ENCODE assay signal across 8 cellular contexts in the genomic region with DNA sequence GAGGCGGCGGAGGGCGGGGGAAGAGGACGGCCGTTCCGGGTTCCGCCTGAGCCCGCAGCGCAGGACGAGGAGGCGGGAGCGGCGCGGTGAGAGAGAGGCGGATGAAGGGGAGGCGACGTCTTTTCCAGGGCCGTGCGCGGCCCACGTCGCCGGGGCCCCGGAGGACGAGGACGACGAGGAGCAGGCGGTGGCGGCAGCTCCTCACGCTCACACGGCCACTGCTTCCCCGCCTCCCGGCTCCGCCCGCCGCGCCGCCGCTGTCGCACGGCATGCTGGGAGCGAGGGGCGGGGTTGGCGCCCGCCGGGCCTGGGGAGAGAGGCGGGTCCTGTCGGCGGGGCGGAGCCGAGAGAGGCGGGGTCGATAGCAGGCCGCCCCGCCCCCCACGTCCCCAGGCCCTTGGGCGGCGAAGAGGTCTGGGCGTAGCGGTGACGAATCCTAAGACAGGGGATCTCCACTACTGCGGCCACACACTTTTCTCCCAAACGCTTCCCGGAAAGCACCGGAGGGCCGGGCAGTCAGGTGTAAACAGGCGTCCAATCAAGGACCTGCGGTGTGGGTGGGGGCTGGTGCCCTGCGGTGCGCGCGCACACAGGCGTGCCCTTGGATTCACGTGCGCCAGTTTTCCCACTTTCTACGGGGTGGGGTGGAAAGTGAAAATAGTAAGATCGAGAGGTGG. TPM values are rescaled to one million over a fixed set of nuclear protein-coding genes. Genes with fewer than 3 reads are reported as not detected.
DNase-seq lines count a peak whose midpoint lies in the region; ATAC-seq, FAIRE-seq and TF ChIP-seq lines count a peak whose summit lies in the region.
"Not testable (repeated sequence)": the region's sequence is repeated elsewhere in the genome, so short reads cannot be mapped to it uniquely, and the experiment has no call there.

A gene (minus strand): TSS at position 220 of the 677 bp plus-strand sequence. CDS start 367 bp downstream, outside the sequence.

- peak; percentile 91 for FAIRE-seq in H54 (lab: Jason Lieb, UNC)

- H3K36me3 Mint-ChIP-seq in activated T-helper 2 cell treated with anti-CD3 and anti-CD28 coated beads, Interferon-gamma antibody, Interleukin-2, Interleukin-4, amounts not matched to agents 10 μg/mL and 5 μg/mL and 100 μg/mL, durations not matched to agents 14 hours and 24 hours and 36 hours (ENCODE audit: low read depth) = peaks cover 15% of the 10 kb centered on the region
- H3K36me3 Mint-ChIP-seq in naive thymus-derived CD8-positive, alpha-beta T cell = not testable (repeated sequence)
- peaks cover 4 to 13% of the 10 kb centered on the region in 2 donors for H3K36me3 Mint-ChIP-seq in stimulated activated naive B cell treated with anti-CD40 and anti-IgM and Interleukin-4, amounts not matched to agents 10 μg/mL and 1 μg/mL and 100 μg/mL, for 72 hours

- not testable (repeated sequence) for H3K9me3 Mint-ChIP-seq in activated T-helper 2 cell treated with anti-CD3 and anti-CD28 coated beads, Interferon-gamma antibody, Interleukin-2, Interleukin-4, amounts not matched to agents 10 μg/mL and 5 μg/mL and 100 μg/mL, durations not matched to agents 14 hours and 24 hours and 36 hours; naive thymus-derived CD8-positive, alpha-beta T cell; stimulated activated naive B cell treated with anti-CD40 and anti-IgM and Interleukin-4, amounts not matched to agents 10 μg/mL and 1 μg/mL and 100 μg/mL, for 72 hours

- peaks cover 17% of the 10 kb centered on the region for H3K4me1 Mint-ChIP-seq in activated T-helper 2 cell treated with anti-CD3 and anti-CD28 coated beads, Interferon-gamma antibody, Interleukin-2, Interleukin-4, amounts not matched to agents 10 μg/mL and 5 μg/mL and 100 μg/mL, durations not matched to agents 14 hours and 24 hours and 36 hours (ENCODE audit: low read depth)
- H3K4me1 Mint-ChIP-seq in naive thymus-derived CD8-positive, alpha-beta T cell = peaks cover 11 to 44% (median 36%) of the 10 kb centered on the region in 4 donors
- H3K4me1 Mint-ChIP-seq in stimulated activated naive B cell treated with anti-CD40 and anti-IgM and Interleukin-4, amounts not matched to agents 10 μg/mL and 1 μg/mL and 100 μg/mL, for 72 hours = peaks cover 11 to 31% of the 10 kb centered on the region in 2 donors

- ATAC-seq in naive thymus-derived CD8-positive, alpha-beta T cell = peak; percentile 76 to 83
- peak; percentile 89 for ATAC-seq in stimulated activated naive B cell treated with anti-CD40 and anti-IgM and Interleukin-4, amounts not matched to agents 10 μg/mL and 1 μg/mL and 100 μg/mL, for 72 hours (replicated peaks)

- not testable (repeated sequence) for H3K27me3 Mint-ChIP-seq in activated T-helper 2 cell treated with anti-CD3 and anti-CD28 coated beads, Interferon-gamma antibody, Interleukin-2, Interleukin-4, amounts not matched to agents 10 μg/mL and 5 μg/mL and 100 μg/mL, durations not matched to agents 14 hours and 24 hours and 36 hours (ENCODE audit: low read depth); naive thymus-derived CD8-positive, alpha-beta T cell; stimulated activated naive B cell treated with anti-CD40 and anti-IgM and Interleukin-4, amounts not matched to agents 10 μg/mL and 1 μg/mL and 100 μg/mL, for 72 hours

- H3K27ac Mint-ChIP-seq in activated T-helper 2 cell treated with anti-CD3 and anti-CD28 coated beads, Interferon-gamma antibody, Interleukin-2, Interleukin-4, amounts not matched to agents 10 μg/mL and 5 μg/mL and 100 μg/mL, durations not matched to agents 14 hours and 24 hours and 36 hours = peak within 1 kb of the TSS; percentile 97
- H3K27ac Mint-ChIP-seq in naive thymus-derived CD8-positive, alpha-beta T cell = peak within 1 kb of the TSS; percentile 84 to 98 (median 94)
- H3K27ac Mint-ChIP-seq in stimulated activated naive B cell treated with anti-CD40 and anti-IgM and Interleukin-4, amounts not matched to agents 10 μg/mL and 1 μg/mL and 100 μg/mL, for 72 hours = peak within 1 kb of the TSS; percentile 88

- H3K4me3 Mint-ChIP-seq in activated T-helper 2 cell treated with anti-CD3 and anti-CD28 coated beads, Interferon-gamma antibody, Interleukin-2, Interleukin-4, amounts not matched to agents 10 μg/mL and 5 μg/mL and 100 μg/mL, durations not matched to agents 14 hours and 24 hours and 36 hours (ENCODE audit: low read depth) = peak within 1 kb of the TSS; percentile 96
- H3K4me3 Mint-ChIP-seq in naive thymus-derived CD8-positive, alpha-beta T cell = peak within 1 kb of the TSS; percentile 87 to 99 (median 96)
- H3K4me3 Mint-ChIP-seq in stimulated activated naive B cell treated with anti-CD40 and anti-IgM and Interleukin-4, amounts not matched to agents 10 μg/mL and 1 μg/mL and 100 μg/mL, for 72 hours = peak within 1 kb of the TSS; percentile 85 to 86

- DNase-seq in ELF-1 (ENCODE audit: low read depth, low spot score) (peak; percentile 100), H54 (ENCODE audit: insufficient read length, low spot score) (peak; percentile 62), LoVo (ENCODE audit: low spot score) (peak; percentile 97), RWPE1 (ENCODE audit: low spot score) (peak; percentile 92), fibroblast of mammary gland (ENCODE audit: low read depth) (peak; percentile 91)
- DNase-seq in activated T-helper 2 cell treated with anti-CD3 and anti-CD28 coated beads, Interferon-gamma antibody, Interleukin-2, Interleukin-4, amounts not matched to agents 10 μg/mL and 5 μg/mL and 100 μg/mL, durations not matched to agents 14 hours and 24 hours and 36 hours (ENCODE audit: low spot score) = peak; percentile 90
- peak; percentile 83 to 96 (median 92) for DNase-seq in naive thymus-derived CD8-positive, alpha-beta T cell
- DNase-seq in stimulated activated naive B cell treated with anti-CD40 and anti-IgM and Interleukin-4, amounts not matched to agents 10 μg/mL and 1 μg/mL and 100 μg/mL, for 72 hours = peak; percentile 97

- peak; percentile 67 for TF ChIP-seq POLR2A in H54 (IDR thresholded peaks at IDR 0.05; ENCODE audit: low read depth, low read length)

- CTCF ChIA-PET in RWPE1 (lab: Yijun Ruan, JAX) = not testable (repeated sequence)

- intact Hi-C loops in activated T-helper 2 cell treated with anti-CD3 and anti-CD28 coated beads, Interferon-gamma antibody, Interleukin-2, Interleukin-4, amounts not matched to agents 10 μg/mL and 5 μg/mL and 100 μg/mL, durations not matched to agents 14 hours and 24 hours and 36 hours (cut with micrococcal nuclease) = loop anchor here (1.0 to 10.0 kb wide), 3 partner anchors 125 to 188 kb away; a partner anchor contains a TSS

- TF ChIP-seq CTCF in RWPE1 (conservative IDR thresholded peaks at IDR 0.05; ENCODE audit: low read depth); fibroblast of mammary gland (conservative IDR thresholded peaks at IDR 0.05; ENCODE audit: control insufficient read depth, insufficient read depth, low read depth, low read length): not testable (repeated sequence)

- H3K27ac ChIP-seq in RWPE1 = peak within 1 kb of the TSS; percentile 97

- H3K4me3 ChIP-seq in fibroblast of mammary gland (ENCODE audit: control insufficient read depth, low read depth, low read length) = peak within 1 kb of the TSS; percentile 69

- POLR2A ChIA-PET in RWPE1 (lab: Yijun Ruan, JAX; ENCODE audit: low non-redundant PET) = interaction anchor here (0.6 kb wide), 1 partner anchor 9 kb away, joined by 9 read pairs; no protein-coding TSS in a partner anchor
- POLR2A ChIA-PET in naive thymus-derived CD8-positive, alpha-beta T cell (lab: Charles Lee) = interaction anchor here (0.6 to 2.3 kb wide), 3 partner anchors 20 to 794 kb away, joined by 3 to 10 read pairs (median 3); a partner anchor contains a TSS

RNA-seq across cellular contexts. Expression of the gene that starts here (rescaled TPM):
- total RNA-seq in activated T-helper 2 cell treated with anti-CD3 and anti-CD28 coated beads, Interferon-gamma antibody, Interleukin-2, Interleukin-4, amounts not matched to agents 10 μg/mL and 5 μg/mL and 100 μg/mL, durations not matched to agents 14 hours and 24 hours and 36 hours = 128 and 137 TPM in 2 replicates
- 100 to 1,000 TPM; 124 to 139 TPM for total RNA-seq in naive thymus-derived CD8-positive, alpha-beta T cell
- 10 to 100 TPM in 2 of 3 donors, 1 to 10 TPM in 1; 8.4 to 16.5 (median 11.3) TPM for polyA plus RNA-seq in naive thymus-derived CD8-positive, alpha-beta T cell

Comparison
In these comparisons a context has a peak if more than half of its experiments do, and no peak if none do; other contexts are left out.
1. Peak in every context shown above with its lines: DNase-seq, ATAC-seq, H3K4me3 ChIP-seq and H3K27ac ChIP-seq.